19 cellular contexts compared by ENCODE assay signal in genomic region chr5:74370168-74370567, GRCh38.
"Had no signal": no experiment of that assay in that cellular context is flagged by ENCODE, and none has a peak within 500 bp of the region (broad histone marks: within the 10 kb centered on the region; RNA-seq: fewer than 3 reads in every experiment).

No MANE protein-coding gene starts in this region.

- H3K9me3 Mint-ChIP-seq: activated T-helper 2 cell treated with anti-CD3 and anti-CD28 coated beads, Interferon-gamma antibody, Interleukin-2, Interleukin-4, amounts not matched to agents 10 μg/mL and 5 μg/mL and 100 μg/mL, durations not matched to agents 14 hours and 24 hours and 36 hours; effector memory CD8-positive, alpha-beta T cell; stimulated activated naive CD8-positive, alpha-beta T cell treated with anti-CD3 and anti-CD28 coated beads, Interleukin-15, amount 100 ng/mL, for 72 hours had no signal

- H3K4me1 ChIP-seq: right lobe of liver had no signal

- ATAC-seq: activated CD8-positive, alpha-beta memory T cell treated with anti-CD3 and anti-CD28 coated beads, Interleukin-2, amount 10 ng/mL, durations not matched to agents 7 days and 5 days; effector memory CD8-positive, alpha-beta T cell; left lobe of liver; stimulated activated naive CD8-positive, alpha-beta T cell treated with anti-CD3 and anti-CD28 coated beads, Interleukin-15, amount 100 ng/mL, for 72 hours had no signal

- H3K27me3 Mint-ChIP-seq: activated CD4-positive, alpha-beta memory T cell treated with anti-CD3 and anti-CD28 coated beads for 36 hours; activated CD8-positive, alpha-beta memory T cell treated with anti-CD3 and anti-CD28 coated beads, Interleukin-2, amount 10 ng/mL, durations not matched to agents 7 days and 5 days; effector memory CD8-positive, alpha-beta T cell; stimulated activated naive CD8-positive, alpha-beta T cell treated with anti-CD3 and anti-CD28 coated beads, Interleukin-15, amount 100 ng/mL, for 72 hours had no signal

- H3K36me3 ChIP-seq: neutrophil, right lobe of liver, spleen, thoracic aorta had no signal

- DNase-seq: activated CD4-positive, alpha-beta memory T cell treated with anti-CD3 and anti-CD28 coated beads for 36 hours; activated CD8-positive, alpha-beta memory T cell treated with anti-CD3 and anti-CD28 coated beads, Interleukin-2, amount 10 ng/mL, durations not matched to agents 7 days and 5 days; activated naive CD4-positive, alpha-beta T cell treated with anti-CD3 and anti-CD28 coated beads, Interleukin-2, amount 50 U/mL, for 16 hours; activated T-cell treated with anti-CD3 and anti-CD28 coated beads, Interleukin-2, amount 50 U/mL, for 1 hour; caudate nucleus; effector memory CD8-positive, alpha-beta T cell; naive B cell; right lobe of liver; SK-N-SH; spleen; stimulated activated naive CD8-positive, alpha-beta T cell treated with anti-CD3 and anti-CD28 coated beads, Interleukin-15, amount 100 ng/mL, for 72 hours; T-helper 1 cell; T1000 had no signal

- H3K4me3 ChIP-seq: right lobe of liver, spleen, thoracic aorta had no signal

- H3K9me3 ChIP-seq: neutrophil, right lobe of liver, SK-N-SH, thoracic aorta had no signal

- H3K4me3 Mint-ChIP-seq: activated CD4-positive, alpha-beta memory T cell treated with anti-CD3 and anti-CD28 coated beads for 36 hours; activated CD8-positive, alpha-beta memory T cell treated with anti-CD3 and anti-CD28 coated beads, Interleukin-2, amount 10 ng/mL, durations not matched to agents 7 days and 5 days; effector memory CD8-positive, alpha-beta T cell; naive B cell; stimulated activated naive CD8-positive, alpha-beta T cell treated with anti-CD3 and anti-CD28 coated beads, Interleukin-15, amount 100 ng/mL, for 72 hours had no signal

- H3K36me3 Mint-ChIP-seq: activated CD4-positive, alpha-beta memory T cell treated with anti-CD3 and anti-CD28 coated beads for 36 hours; activated CD8-positive, alpha-beta memory T cell treated with anti-CD3 and anti-CD28 coated beads, Interleukin-2, amount 10 ng/mL, durations not matched to agents 7 days and 5 days; naive B cell had no signal

- H3K27me3 ChIP-seq: neutrophil, right lobe of liver, spleen had no signal

- H3K4me1 Mint-ChIP-seq: activated CD8-positive, alpha-beta memory T cell treated with anti-CD3 and anti-CD28 coated beads, Interleukin-2, amount 10 ng/mL, durations not matched to agents 7 days and 5 days; naive B cell; stimulated activated naive CD8-positive, alpha-beta T cell treated with anti-CD3 and anti-CD28 coated beads, Interleukin-15, amount 100 ng/mL, for 72 hours had no signal

- H3K27ac ChIP-seq: epithelial cell of prostate, neutrophil, right lobe of liver, spleen, thoracic aorta, VCaP had no signal

- H3K27ac Mint-ChIP-seq: activated CD4-positive, alpha-beta memory T cell treated with anti-CD3 and anti-CD28 coated beads for 36 hours; activated CD8-positive, alpha-beta memory T cell treated with anti-CD3 and anti-CD28 coated beads, Interleukin-2, amount 10 ng/mL, durations not matched to agents 7 days and 5 days; activated T-helper 2 cell treated with anti-CD3 and anti-CD28 coated beads, Interferon-gamma antibody, Interleukin-2, Interleukin-4, amounts not matched to agents 10 μg/mL and 5 μg/mL and 100 μg/mL, durations not matched to agents 14 hours and 24 hours and 36 hours; effector memory CD8-positive, alpha-beta T cell; naive B cell had no signal
